ENCODE assay signal across 6 cellular contexts in genomic region chr1:228109962-228110488, GRCh38. TPM values are rescaled to one million over a fixed set of nuclear protein-coding genes. Genes with fewer than 3 reads are reported as not detected.
DNase-seq lines count a peak whose midpoint lies in the region; ATAC-seq, FAIRE-seq and TF ChIP-seq lines count a peak whose summit lies in the region.

No MANE protein-coding gene starts in this region.

- no peaks in the 10 kb centered on the region for H3K27me3 ChIP-seq in BE2C
- H3K27me3 ChIP-seq in small intestine (ENCODE audit: control insufficient read depth in 2 of 2, insufficient read depth in 2 of 2, low read length in 2 of 2): no peaks in the 10 kb centered on the region

- FAIRE-seq in small intestine (lab: Jason Lieb, UNC): no peak

- DNase-seq in BE2C (no peak), epithelial cell of proximal tubule (ENCODE audit: low read depth) (no peak), small intestine (no peak), NCI-H1694 treated with DMSO at 0.1 percent for 48 hours (lab: John Stamatoyannopoulos, UW) (no peak)
- no peak for DNase-seq in Jurkat, Clone E6-1 (ENCODE audit: low read depth, low spot score)

- TF ChIP-seq CTCF in BE2C (IDR thresholded peaks at IDR 0.05; ENCODE audit: low read depth, low read length): no peak
- no peak for TF ChIP-seq CTCF in epithelial cell of proximal tubule (conservative IDR thresholded peaks at IDR 0.05; ENCODE audit: low read depth, low read length)

- H3K4me3 ChIP-seq in BE2C (ENCODE audit: low read depth, low read length) (peak overlapping the region; percentile 98), epithelial cell of proximal tubule (ENCODE audit: low read depth, low read length) (peak overlapping the region; percentile 100), small intestine (ENCODE audit: low read depth in 1 of 2, low read length in 2 of 2) (peak overlapping the region; percentile 69 to 77)
- peak overlapping the region; percentile 97 for H3K4me3 ChIP-seq in Jurkat, Clone E6-1 (ENCODE audit: low read length)

- WGBS in small intestine, 3 donors: 12 to 32% (median 21%) methylated on average over 15 of the region's 15 CpGs

- ATAC-seq in HG03460 (IDR thresholded peaks at IDR 0.05; ENCODE audit: unreplicated experiment): no peak

- H3K4me1 ChIP-seq in BE2C (no peaks in the 10 kb centered on the region), small intestine (ENCODE audit: control insufficient read depth in 2 of 2, insufficient read depth in 1 of 2, low read depth in 1 of 2, low read length in 1 of 2) (peaks cover 5 to 8% of the 10 kb centered on the region in 2 donors)

- peak overlapping the region; percentile 89 to 93 for H3K27ac ChIP-seq in small intestine (ENCODE audit: low read depth in 1 of 2, low read length in 1 of 2)

- H3K9me3 ChIP-seq in BE2C (no peaks in the 10 kb centered on the region), small intestine (ENCODE audit: control insufficient read depth, low read depth) (no peaks in the 10 kb centered on the region)

- H3K36me3 ChIP-seq in BE2C: peaks cover 14% of the 10 kb centered on the region
- no peaks in the 10 kb centered on the region for H3K36me3 ChIP-seq in small intestine (ENCODE audit: control insufficient read depth in 2 of 2, insufficient read depth in 2 of 2, low read length in 2 of 2)

RNA-seq across cellular contexts. Expression of gene MRPL55, which starts 0.9 kb away (rescaled TPM):
- polyA plus RNA-seq in BE2C (2012; ENCODE audit: insufficient read depth, insufficient read length, low read depth): 502 TPM
- polyA plus RNA-seq in Jurkat, Clone E6-1 (2012; ENCODE audit: insufficient read depth, insufficient read length): 129 TPM
- 130 and 142 TPM in 2 replicates for total RNA-seq in epithelial cell of proximal tubule
- 100 to 1,000 TPM in 2 of 3 donors, 10 to 100 TPM in 1; 87.3 to 148 (median 106) TPM for polyA plus RNA-seq in small intestine

RNA-seq across cellular contexts. Expression of gene C1orf35, which starts 6.9 kb away (rescaled TPM):
- polyA plus RNA-seq in BE2C (2012; ENCODE audit: insufficient read depth, insufficient read length, low read depth): 59.4 TPM
- polyA plus RNA-seq in Jurkat, Clone E6-1 (2012; ENCODE audit: insufficient read depth, insufficient read length): 43.3 TPM
- 23.8 and 27.6 TPM in 2 replicates for total RNA-seq in epithelial cell of proximal tubule
- 10 to 100 TPM; 15.4 to 18.1 (median 16.0) TPM for polyA plus RNA-seq in small intestine

RNA-seq across cellular contexts. Expression of gene ARF1, which starts 27.5 kb away (rescaled TPM):
- polyA plus RNA-seq in BE2C (2012; ENCODE audit: insufficient read depth, insufficient read length, low read depth): 1,294 TPM
- 357 TPM for polyA plus RNA-seq in Jurkat, Clone E6-1 (2012; ENCODE audit: insufficient read depth, insufficient read length)
- total RNA-seq in epithelial cell of proximal tubule: 303 and 476 TPM in 2 replicates
- 100 to 1,000 TPM; 375 to 490 (median 382) TPM for polyA plus RNA-seq in small intestine

RNA-seq across cellular contexts. Expression of gene GUK1, which starts 30.1 kb away (rescaled TPM):
- 1,564 TPM for polyA plus RNA-seq in BE2C (2012; ENCODE audit: insufficient read depth, insufficient read length, low read depth)
- 332 TPM for polyA plus RNA-seq in Jurkat, Clone E6-1 (2012; ENCODE audit: insufficient read depth, insufficient read length)
- total RNA-seq in epithelial cell of proximal tubule: 242 and 269 TPM in 2 replicates
- polyA plus RNA-seq in small intestine: 100 to 1,000 TPM; 401 to 595 (median 519) TPM

RNA-seq across cellular contexts. Expression of gene GJC2, which starts 39.7 kb away (rescaled TPM):
- 3.7 TPM for polyA plus RNA-seq in BE2C (2012; ENCODE audit: insufficient read depth, insufficient read length, low read depth)
- polyA plus RNA-seq in Jurkat, Clone E6-1 (2012; ENCODE audit: insufficient read depth, insufficient read length): not detected
- 0.14 and 0.69 TPM in 2 replicates for total RNA-seq in epithelial cell of proximal tubule
- 1 to 10 TPM in 1 of 3 donors, under 1 TPM in 1, not detected in 1; 0.27 to 1.4 TPM for polyA plus RNA-seq in small intestine
